Comparison of ENCODE assay signal across 8 cellular contexts in the genomic region with DNA sequence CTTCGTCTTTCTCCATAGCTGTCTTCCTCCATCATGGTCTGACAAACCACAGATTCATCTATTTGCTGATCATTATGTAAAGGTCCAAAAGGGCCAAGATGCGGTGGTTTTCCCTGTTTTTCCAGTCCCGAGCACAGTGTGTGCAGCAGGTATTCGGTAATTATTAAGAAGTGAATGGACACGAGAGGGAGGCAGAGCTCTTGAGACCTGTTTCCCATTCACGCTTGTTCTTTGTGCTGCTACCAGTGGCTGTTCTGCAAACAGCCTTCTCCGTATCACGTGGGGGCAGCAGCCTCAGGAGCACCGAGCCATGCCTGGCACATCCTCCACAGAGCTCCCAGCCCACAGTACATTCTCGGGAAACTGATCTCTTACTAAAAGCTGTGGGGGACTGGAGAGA.
DNase-seq lines count a peak whose midpoint lies in the region; TF ChIP-seq lines count a peak whose summit lies in the region.
"Had no signal": no experiment of that assay in that cellular context is flagged by ENCODE, and none has a peak within 500 bp of the region (broad histone marks: within the 10 kb centered on the region; RNA-seq: fewer than 3 reads in every experiment).

No MANE protein-coding gene starts in this region.

- TF ChIP-seq CTCF in retinal pigment epithelial cell (conservative IDR thresholded peaks at IDR 0.05; ENCODE audit: low read depth, low read length) = peak; percentile 36

- in situ Hi-C loops in KBM-7 (cut with MboI; ENCODE audit: low pct_unique_long_range_greater_than_20kb, low sequenced_read_pairs) = no loop called here

- intact Hi-C loops in head of caudate nucleus (cut with DNase I) = no loop called here

- no peak overlapping the region for H3K4me3 ChIP-seq in retinal pigment epithelial cell (ENCODE audit: low read length)

- DNase-seq in HK-2 (ENCODE audit: unreplicated experiment) (peak; percentile 6), NCI-H526 (lab: John Stamatoyannopoulos, UW) (peak; percentile 62 to 73), head of caudate nucleus (peak; percentile 57 to 93 (median 80)), retinal pigment epithelial cell (ENCODE audit: low read depth) (no peak), NOMO-1 (lab: John Stamatoyannopoulos, UW; ENCODE audit: unreplicated experiment in 2 of 2) (no peak), KBM-7 (no peak)
- no peak for DNase-seq in activated CD4-positive, CD25-positive, alpha-beta regulatory T cell treated with anti-CD3 and anti-CD28 coated beads, Interleukin-2, amount 50 U/mL, for 72 hours
- DNase-seq: SK-N-SH had no signal

Comparison
In these comparisons a context has a peak if more than half of its experiments do, and no peak if none do; other contexts are left out.
1. DNase-seq: peak in HK-2 (single experiment), NCI-H526 (2 of 2) and head of caudate nucleus (42 of 42); none in retinal pigment epithelial cell (single experiment), activated CD4-positive, CD25-positive, alpha-beta regulatory T cell treated with anti-CD3 and anti-CD28 coated beads, Interleukin-2, amount 50 U/mL, for 72 hours (single experiment), NOMO-1 (0 of 2) and KBM-7 (single experiment).